3 cellular contexts compared by ENCODE assay signal in the genomic region with DNA sequence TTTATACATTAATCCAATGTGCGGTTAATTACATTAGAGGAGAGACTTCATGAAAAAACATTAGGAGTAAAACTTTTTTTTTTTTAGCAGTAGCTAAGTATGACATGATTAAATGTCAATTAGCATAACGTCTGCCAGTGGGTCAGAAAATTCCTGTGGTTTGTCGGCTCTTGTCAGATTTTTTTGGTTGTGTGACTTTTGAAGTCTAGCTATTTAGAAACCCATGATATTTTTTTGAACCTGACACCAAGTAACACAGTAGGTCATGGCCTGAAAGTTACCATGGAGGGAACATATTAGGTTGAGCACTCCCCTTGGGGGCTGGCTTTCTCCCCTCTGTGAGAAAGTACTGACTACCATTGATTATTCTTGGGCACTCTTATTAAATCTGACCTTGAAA.
TF ChIP-seq lines count a peak whose summit lies in the region.

No MANE protein-coding gene starts in this region.

TF ChIP-seq in K562, 482 proteins besides CTCF, POLR2A, EP300 and RAD21 (continued from another document and continues in another):
- TF ChIP-seq TEAD4 (IDR thresholded peaks at IDR 0.05; ENCODE audit: low read length) (peak; percentile 66; the same call in 1 of the 2 replicates), TEAD4 (CRISPR knock-in tag; IDR thresholded peaks at IDR 0.05; ENCODE audit: borderline replicate concordance) (no peak), RCOR1 (IDR thresholded peaks at IDR 0.05; ENCODE audit: borderline replicate concordance in 1 of 2, low read depth in 2 of 2, low read length in 2 of 2) (0 out of 4 replicates have a peak, but pooled peaks of 1 of the 2 experiments have one; percentile 15), FIP1L1 (IDR thresholded peaks at IDR 0.05; ENCODE audit: low read depth, low read length, poor library complexity, severe bottlenecking) (no peak), RBM25 (IDR thresholded peaks at IDR 0.05; ENCODE audit: low read depth, low read length, severe bottlenecking) (no peak), TOE1 (IDR thresholded peaks at IDR 0.05; ENCODE audit: borderline replicate concordance) (no peak), TOE1 (CRISPR knock-in tag; IDR thresholded peaks at IDR 0.05; ENCODE audit: borderline replicate concordance, low read depth) (no peak), FOXM1 (IDR thresholded peaks at IDR 0.05; ENCODE audit: low read depth) (0 out of 2 replicates have a peak, but pooled peaks have one; percentile 16), FOXM1 (CRISPR knock-in tag; IDR thresholded peaks at IDR 0.05; ENCODE audit: low read depth) (no peak), FOS (IDR thresholded peaks at IDR 0.05; ENCODE audit: extremely low read depth, insufficient read length) (no peak), ZNF384 (IDR thresholded peaks at IDR 0.05; ENCODE audit: low read depth, low read length) (peak; percentile 20; the same call in 1 of the 2 replicates), CCAR2 (IDR thresholded peaks at IDR 0.05; ENCODE audit: low read depth, low read length) (no peak), ZSCAN29 (IDR thresholded peaks at IDR 0.05) (no peak), MCM3 (IDR thresholded peaks at IDR 0.05) (no peak), TEAD1 (CRISPR knock-in tag; IDR thresholded peaks at IDR 0.05) (peak in 1 of 2 experiments; percentile 88; a peak in 2 of 4 replicates)
- TF ChIP-seq, protein P1, sequence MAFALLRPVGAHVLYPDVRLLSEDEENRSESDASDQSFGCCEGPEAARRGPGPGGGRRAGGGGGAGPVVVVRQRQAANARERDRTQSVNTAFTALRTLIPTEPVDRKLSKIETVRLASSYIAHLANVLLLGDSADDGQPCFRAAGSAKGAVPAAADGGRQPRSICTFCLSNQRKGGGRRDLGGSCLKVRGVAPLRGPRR (CRISPR knock-in tag; IDR thresholded peaks at IDR 0.05), result no peak

TF ChIP-seq in HepG2, 621 proteins besides CTCF, POLR2A, EP300 and RAD21 (continued from another document):
- TF ChIP-seq HOXA5 (CRISPR knock-in tag; IDR thresholded peaks at IDR 0.05) (no peak), ADNP (CRISPR knock-in tag; IDR thresholded peaks at IDR 0.05) (no peak), PHF5A (CRISPR knock-in tag; IDR thresholded peaks at IDR 0.05; ENCODE audit: low read depth, unreplicated experiment) (no peak), RFX5 (IDR thresholded peaks at IDR 0.05; ENCODE audit: low read depth, low read length) (no peak), PAWR (CRISPR knock-in tag; IDR thresholded peaks at IDR 0.05; ENCODE audit: borderline replicate concordance) (no peak), ZNF562 (CRISPR knock-in tag; IDR thresholded peaks at IDR 0.05; ENCODE audit: borderline replicate concordance) (no peak), U2AF2 (IDR thresholded peaks at IDR 0.05; ENCODE audit: low read depth, low read length) (no peak), FOXJ3 (CRISPR knock-in tag; IDR thresholded peaks at IDR 0.05; ENCODE audit: borderline replicate concordance) (no peak), ZNF256 (CRISPR knock-in tag; conservative IDR thresholded peaks at IDR 0.05) (no peak), MYC (CRISPR knock-in tag; IDR thresholded peaks at IDR 0.05; ENCODE audit: borderline replicate concordance) (no peak), PHF21A (CRISPR knock-in tag; IDR thresholded peaks at IDR 0.05) (no peak)
- TF ChIP-seq, protein P2, sequence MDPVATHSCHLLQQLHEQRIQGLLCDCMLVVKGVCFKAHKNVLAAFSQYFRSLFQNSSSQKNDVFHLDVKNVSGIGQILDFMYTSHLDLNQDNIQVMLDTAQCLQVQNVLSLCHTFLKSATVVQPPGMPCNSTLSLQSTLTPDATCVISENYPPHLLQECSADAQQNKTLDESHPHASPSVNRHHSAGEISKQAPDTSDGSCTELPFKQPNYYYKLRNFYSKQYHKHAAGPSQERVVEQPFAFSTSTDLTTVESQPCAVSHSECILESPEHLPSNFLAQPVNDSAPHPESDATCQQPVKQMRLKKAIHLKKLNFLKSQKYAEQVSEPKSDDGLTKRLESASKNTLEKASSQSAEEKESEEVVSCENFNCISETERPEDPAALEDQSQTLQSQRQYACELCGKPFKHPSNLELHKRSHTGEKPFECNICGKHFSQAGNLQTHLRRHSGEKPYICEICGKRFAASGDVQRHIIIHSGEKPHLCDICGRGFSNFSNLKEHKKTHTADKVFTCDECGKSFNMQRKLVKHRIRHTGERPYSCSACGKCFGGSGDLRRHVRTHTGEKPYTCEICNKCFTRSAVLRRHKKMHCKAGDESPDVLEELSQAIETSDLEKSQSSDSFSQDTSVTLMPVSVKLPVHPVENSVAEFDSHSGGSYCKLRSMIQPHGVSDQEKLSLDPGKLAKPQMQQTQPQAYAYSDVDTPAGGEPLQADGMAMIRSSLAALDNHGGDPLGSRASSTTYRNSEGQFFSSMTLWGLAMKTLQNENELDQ (CRISPR knock-in tag; IDR thresholded peaks at IDR 0.05; ENCODE audit: borderline replicate concordance), result no peak
- TF ChIP-seq, protein P3, sequence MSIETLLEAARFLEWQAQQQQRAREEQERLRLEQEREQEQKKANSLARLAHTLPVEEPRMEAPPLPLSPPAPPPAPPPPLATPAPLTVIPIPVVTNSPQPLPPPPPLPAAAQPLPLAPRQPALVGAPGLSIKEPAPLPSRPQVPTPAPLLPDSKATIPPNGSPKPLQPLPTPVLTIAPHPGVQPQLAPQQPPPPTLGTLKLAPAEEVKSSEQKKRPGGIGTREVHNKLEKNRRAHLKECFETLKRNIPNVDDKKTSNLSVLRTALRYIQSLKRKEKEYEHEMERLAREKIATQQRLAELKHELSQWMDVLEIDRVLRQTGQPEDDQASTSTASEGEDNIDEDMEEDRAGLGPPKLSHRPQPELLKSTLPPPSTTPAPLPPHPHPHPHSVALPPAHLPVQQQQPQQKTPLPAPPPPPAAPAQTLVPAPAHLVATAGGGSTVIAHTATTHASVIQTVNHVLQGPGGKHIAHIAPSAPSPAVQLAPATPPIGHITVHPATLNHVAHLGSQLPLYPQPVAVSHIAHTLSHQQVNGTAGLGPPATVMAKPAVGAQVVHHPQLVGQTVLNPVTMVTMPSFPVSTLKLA (IDR thresholded peaks at IDR 0.05), result no peak

TF ChIP-seq in HEK293T, 16 proteins besides CTCF, POLR2A, EP300 and RAD21 (continued from another document):
- no peak for TF ChIP-seq HDGF (IDR thresholded peaks at IDR 0.05; ENCODE audit: borderline replicate concordance)
- TF ChIP-seq, protein P4, sequence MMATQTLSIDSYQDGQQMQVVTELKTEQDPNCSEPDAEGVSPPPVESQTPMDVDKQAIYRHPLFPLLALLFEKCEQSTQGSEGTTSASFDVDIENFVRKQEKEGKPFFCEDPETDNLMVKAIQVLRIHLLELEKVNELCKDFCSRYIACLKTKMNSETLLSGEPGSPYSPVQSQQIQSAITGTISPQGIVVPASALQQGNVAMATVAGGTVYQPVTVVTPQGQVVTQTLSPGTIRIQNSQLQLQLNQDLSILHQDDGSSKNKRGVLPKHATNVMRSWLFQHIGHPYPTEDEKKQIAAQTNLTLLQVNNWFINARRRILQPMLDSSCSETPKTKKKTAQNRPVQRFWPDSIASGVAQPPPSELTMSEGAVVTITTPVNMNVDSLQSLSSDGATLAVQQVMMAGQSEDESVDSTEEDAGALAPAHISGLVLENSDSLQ (IDR thresholded peaks at IDR 0.05), result no peak
TF ChIP-seq in HEK293T: peak in this region for 0.
